Comparison of ENCODE assay signal across 8 cellular contexts in the genomic region with DNA sequence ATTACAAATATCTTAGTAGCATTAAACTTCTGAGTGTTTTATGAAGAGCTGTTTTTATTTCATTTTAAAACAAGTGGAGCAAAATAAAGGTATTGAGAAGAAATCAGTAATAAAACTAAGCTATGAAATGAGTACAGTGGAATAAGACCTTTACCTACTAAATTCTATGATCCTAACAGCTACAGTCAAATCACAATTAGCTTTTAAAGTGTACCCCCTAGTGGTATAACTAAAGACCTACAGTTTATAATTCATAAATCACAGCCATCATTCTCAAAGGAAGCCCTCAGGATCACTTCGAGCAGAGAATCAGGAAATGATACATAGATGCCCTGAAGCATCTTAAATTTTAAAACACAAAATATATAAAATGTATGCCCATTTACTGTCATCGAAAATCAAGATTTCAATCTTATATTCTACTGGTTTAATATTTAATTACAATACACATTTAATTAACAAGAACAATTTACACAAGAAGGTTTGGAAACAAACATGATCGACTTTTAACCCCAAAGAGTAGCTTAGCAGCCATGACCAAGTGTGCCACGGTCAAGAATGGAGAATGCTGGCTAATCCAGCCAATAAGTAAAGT. TPM values are rescaled to one million over a fixed set of nuclear protein-coding genes. Genes with fewer than 3 reads are reported as not detected.
DNase-seq lines count a peak whose midpoint lies in the region; ATAC-seq lines count a peak whose summit lies in the region.

No MANE protein-coding gene starts in this region.

- no peaks in the 10 kb centered on the region for H3K27me3 Mint-ChIP-seq in central memory CD8-positive, alpha-beta T cell

- no peaks in the 10 kb centered on the region for H3K9me3 Mint-ChIP-seq in central memory CD8-positive, alpha-beta T cell

- peaks cover 90% of the 10 kb centered on the region for H3K36me3 ChIP-seq in MG63

- ATAC-seq in GM18511 (IDR thresholded peaks at IDR 0.05; ENCODE audit: unreplicated experiment): peak; percentile 76
- peak; percentile 64 for ATAC-seq in HG03045 (IDR thresholded peaks at IDR 0.05; ENCODE audit: unreplicated experiment)
- ATAC-seq in central memory CD8-positive, alpha-beta T cell (replicated peaks; ENCODE audit: extremely low read depth, poor library complexity, severe bottlenecking): peak; percentile 70

- no peak overlapping the region for H3K27ac Mint-ChIP-seq in central memory CD8-positive, alpha-beta T cell (ENCODE audit: low read depth)

- no peaks in the 10 kb centered on the region for H3K27me3 ChIP-seq in MG63

- H3K4me3 ChIP-seq in MG63: no peak overlapping the region

- DNase-seq in AML-193 (lab: John Stamatoyannopoulos, UW): peak; percentile 48 to 62
- DNase-seq in NCI-H460 (ENCODE audit: extremely low read depth, low read depth): peak; percentile 36
- DNase-seq in central memory CD8-positive, alpha-beta T cell (ENCODE audit: low spot score in 2 of 2): no peak
- peak; percentile 58 to 61 for DNase-seq in lung microvascular endothelial cell (ENCODE audit: low read depth in 2 of 2)
- DNase-seq in MG63: no peak
- no peak for DNase-seq in stimulated activated naive CD4-positive, alpha-beta T cell treated with Interleukin-2 at 50 U/mL for 16 hours (lab: John Stamatoyannopoulos, UW)

- H3K36me3 Mint-ChIP-seq in central memory CD8-positive, alpha-beta T cell (ENCODE audit: insufficient read depth): peaks cover 74% of the 10 kb centered on the region

- H3K9me3 ChIP-seq in MG63: no peaks in the 10 kb centered on the region

- H3K4me1 Mint-ChIP-seq in central memory CD8-positive, alpha-beta T cell: peaks cover 10% of the 10 kb centered on the region

- H3K4me3 Mint-ChIP-seq in central memory CD8-positive, alpha-beta T cell: no peak overlapping the region

RNA-seq across cellular contexts. Expression of a gene that starts 12.3 kb away (rescaled TPM):
- total RNA-seq in NCI-H460 (2014; rRNA removed; shearing (Covaris generic)): 163 and 167 TPM in 2 replicates
- 75.9 and 81.1 TPM in 2 replicates for polyA plus RNA-seq in NCI-H460 (2014; cell fraction: nucleus; rRNA removed)
- total RNA-seq in lung microvascular endothelial cell: 46.4 and 57.7 TPM in 2 replicates
- 63.4 and 69.1 TPM in 2 replicates for total RNA-seq in MG63 (2014; rRNA removed; shearing (Covaris generic); ENCODE audit: low replicate concordance)

Comparison
In these comparisons a context has a peak if more than half of its experiments do, and no peak if none do; other contexts are left out.
1. DNase-seq: peak in AML-193 (2 of 2), NCI-H460 (single experiment) and lung microvascular endothelial cell (2 of 2); none in central memory CD8-positive, alpha-beta T cell (0 of 2), MG63 (single experiment) and stimulated activated naive CD4-positive, alpha-beta T cell treated with Interleukin-2 at 50 U/mL for 16 hours (single experiment).
2. Peak in every context shown above with its lines, with median percentiles within 50 percentile points of each other: ATAC-seq.